19 cellular contexts compared by ENCODE assay signal in the genomic region with DNA sequence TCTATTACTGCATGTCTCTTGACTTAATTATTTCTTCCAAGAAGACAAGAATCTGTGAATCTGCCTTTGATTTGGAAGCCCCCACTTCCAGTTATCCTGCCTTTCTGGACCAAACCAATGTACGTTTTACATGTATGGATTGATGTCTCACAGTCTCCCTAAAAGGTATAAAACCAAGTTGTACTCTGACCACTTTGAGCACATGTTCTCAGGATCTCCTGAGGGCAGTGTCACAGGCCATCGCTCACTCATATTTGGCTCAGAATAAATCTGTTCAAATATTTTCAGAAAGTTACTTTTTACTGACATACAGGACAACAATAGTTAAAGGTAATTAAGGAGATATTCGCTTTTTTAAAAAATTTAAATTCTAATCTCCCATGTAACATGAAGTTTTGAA.
"Had no signal": no experiment of that assay in that cellular context is flagged by ENCODE, and none has a peak within 500 bp of the region (broad histone marks: within the 10 kb centered on the region; RNA-seq: fewer than 3 reads in every experiment).

No MANE protein-coding gene starts in this region.

- H3K4me1 ChIP-seq: esophagus muscularis mucosa, foreskin keratinocyte, gastrocnemius medialis, heart right ventricle, left ventricle myocardium inferior, lower lobe of right lung had no signal

- H3K27ac ChIP-seq: coronary artery, esophagus muscularis mucosa, foreskin keratinocyte, gastrocnemius medialis, heart right ventricle, left ventricle myocardium inferior, lower lobe of right lung had no signal

- DNase-seq: dermis blood vessel endothelial cell; dorsolateral prefrontal cortex; effector CD4-positive, alpha-beta T cell; effector memory CD4-positive, alpha-beta T cell; foreskin keratinocyte; gastrocnemius medialis; glutamatergic neuron; head of caudate nucleus; heart right ventricle; hippocampal formation; left cardiac atrium; left ventricle myocardium inferior; lower lobe of right lung; mesenchymal stem cell; mucosa of descending colon; naive B cell had no signal

- H3K9me3 Mint-ChIP-seq: mesothelial cell of epicardium had no signal

- H3K27me3 ChIP-seq: esophagus muscularis mucosa, foreskin keratinocyte, gastrocnemius medialis, heart right ventricle had no signal

- H3K4me3 Mint-ChIP-seq: mesothelial cell of epicardium, naive B cell had no signal

- H3K27me3 Mint-ChIP-seq: naive B cell had no signal

- H3K27ac Mint-ChIP-seq: mesothelial cell of epicardium, naive B cell had no signal

- H3K4me3 ChIP-seq: coronary artery, dorsolateral prefrontal cortex, esophagus muscularis mucosa, gastrocnemius medialis, heart right ventricle, left ventricle myocardium inferior, lower lobe of right lung, mucosa of descending colon had no signal

- H3K9me3 ChIP-seq: esophagus muscularis mucosa, gastrocnemius medialis, heart right ventricle, left ventricle myocardium inferior, lower lobe of right lung, mucosa of descending colon had no signal

- ATAC-seq: foreskin keratinocyte, gastrocnemius medialis, heart right ventricle, left cardiac atrium, lower lobe of right lung, mucosa of descending colon had no signal

- H3K36me3 ChIP-seq: esophagus muscularis mucosa, gastrocnemius medialis, heart right ventricle, left ventricle myocardium inferior, lower lobe of right lung had no signal

- H3K4me1 Mint-ChIP-seq: naive B cell had no signal

- H3K36me3 Mint-ChIP-seq: mesothelial cell of epicardium, naive B cell had no signal
